8 cellular contexts compared by ENCODE assay signal in the genomic region with DNA sequence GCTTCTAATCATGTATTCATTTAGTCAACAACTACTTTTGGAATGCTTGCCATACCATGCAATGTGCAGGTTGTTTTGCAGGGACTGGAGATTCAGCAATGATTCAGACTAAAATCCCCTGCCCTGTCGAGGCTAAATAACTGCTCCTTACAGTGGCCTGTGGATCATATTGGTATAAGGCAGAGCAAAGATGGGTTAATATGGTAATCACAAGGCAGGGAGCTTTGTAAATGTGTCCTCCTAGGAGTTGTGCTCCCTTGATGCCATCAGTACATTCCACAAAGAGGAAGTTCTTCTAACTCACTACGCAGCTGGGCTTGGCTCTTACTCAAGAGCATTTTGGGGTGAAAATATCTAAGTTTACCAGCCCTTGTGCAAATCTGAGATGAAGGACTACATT. TPM values are rescaled to one million over a fixed set of nuclear protein-coding genes. Genes with fewer than 3 reads are reported as not detected.
DNase-seq lines count a peak whose midpoint lies in the region; ATAC-seq and TF ChIP-seq lines count a peak whose summit lies in the region.

No MANE protein-coding gene starts in this region.

- H3K9ac ChIP-seq in PC-3 (ENCODE audit: low read length) (peak overlapping the region; percentile 47), mucosa of stomach (ENCODE audit: low read length) (peak overlapping the region; percentile 75)

- POLR2A ChIA-PET in PC-3 (lab: Charles Lee; ENCODE audit: unreplicated experiment): interaction anchor here (1.0 to 1.2 kb wide), 2 partner anchors 24 to 51 kb away, joined by 4 to 13 read pairs; no protein-coding TSS in a partner anchor

- H4K20me1 ChIP-seq in PC-3 (ENCODE audit: low read length): no peaks in the 10 kb centered on the region

- H3F3A ChIP-seq in PC-3 (ENCODE audit: low read length, unreplicated experiment): no peaks in the 10 kb centered on the region

- no peaks in the 10 kb centered on the region for H3K9me2 ChIP-seq in PC-3 (replicated peaks; ENCODE audit: low read length)

- H3K27me3 ChIP-seq in PC-3 (ENCODE audit: low read length) (no peaks in the 10 kb centered on the region), mucosa of stomach (ENCODE audit: control insufficient read depth, insufficient read depth, low read length) (no peaks in the 10 kb centered on the region)

- H3K4me3 ChIP-seq in PC-3 (ENCODE audit: low read length) (peak overlapping the region; percentile 66), mucosa of stomach (ENCODE audit: low read length) (no peak overlapping the region)

- H3K79me2 ChIP-seq in PC-3 (ENCODE audit: low read length): peaks cover 18% of the 10 kb centered on the region

- peak overlapping the region; percentile 80 for H2AFZ ChIP-seq in PC-3 (ENCODE audit: low read length)

- no TSS peak for BruUV-seq in PC-3 (replicated peaks; lab: Mats Ljungman, UMichigan)

- intact Hi-C loops in PC-3 (cut with micrococcal nuclease): loop anchor here (5.0 kb wide), 1 partner anchor 86 kb away; no protein-coding TSS in a partner anchor

- H3K4me1 ChIP-seq in PC-3 (ENCODE audit: insufficient read depth, low read length) (peaks cover 30% of the 10 kb centered on the region), mucosa of stomach (ENCODE audit: control insufficient read depth, insufficient read depth, low read length) (peaks cover 20% of the 10 kb centered on the region)

- DNase-seq in Ammon's horn (ENCODE audit: low spot score) (peak; percentile 73), PC-3 (peak; percentile 26), dedifferentiated amniotic fluid mesenchymal stem cell (ENCODE audit: extremely low spot score) (peak; percentile 39)

- no peak for TF ChIP-seq CTCF in PC-3 (conservative IDR thresholded peaks at IDR 0.05; ENCODE audit: low read depth, low read length)

- no peak for TF ChIP-seq POLR2A in GM18505 (IDR thresholded peaks at IDR 0.05; ENCODE audit: borderline replicate concordance, extremely low read depth, insufficient read depth, insufficient read length)

- peak overlapping the region; percentile 86 for H3K4me2 ChIP-seq in PC-3 (ENCODE audit: low read length)

- ATAC-seq in GM19351 (IDR thresholded peaks at IDR 0.05; ENCODE audit: unreplicated experiment): peak; percentile 37
- peak; percentile 28 for ATAC-seq in PC-3
- ATAC-seq in GM19467 (IDR thresholded peaks at IDR 0.05; ENCODE audit: unreplicated experiment): no peak
- no peak for ATAC-seq in GM18505 (IDR thresholded peaks at IDR 0.05; ENCODE audit: unreplicated experiment)
- ATAC-seq in HG02970 (IDR thresholded peaks at IDR 0.05; ENCODE audit: low FRiP score, unreplicated experiment): no peak

- H3K9me3 ChIP-seq in PC-3 (ENCODE audit: low read length): no peaks in the 10 kb centered on the region
- no peaks in the 10 kb centered on the region for H3K9me3 ChIP-seq in mucosa of stomach (ENCODE audit: control insufficient read depth, low read length)

- CTCF ChIA-PET in PC-3 (lab: Charles Lee): no interaction called here

- 0 out of 2 replicates have a peak, but pooled peaks cover 5% of the 10 kb centered on the region for H3K36me3 ChIP-seq in PC-3 (ENCODE audit: low read depth, low read length)
- H3K36me3 ChIP-seq in mucosa of stomach (ENCODE audit: control insufficient read depth, insufficient read depth, low read length): no peaks in the 10 kb centered on the region

- H3K27ac ChIP-seq in PC-3 (ENCODE audit: low read length): peak overlapping the region; percentile 79

RNA-seq across cellular contexts. Expression of gene IFIT2, which starts 0.6 kb away (rescaled TPM):
- 6.9 and 8.6 TPM in 2 replicates for total RNA-seq in PC-3 (2014; rRNA removed)

RNA-seq across cellular contexts. Expression of gene IFIT3, which starts 26.6 kb away (rescaled TPM):
- 5.0 and 7.1 TPM in 2 replicates for total RNA-seq in PC-3 (2014; rRNA removed)

RNA-seq across cellular contexts. Expression of gene LIPA, which starts 49.7 kb away (rescaled TPM):
- 54.4 and 55.7 TPM in 2 replicates for total RNA-seq in PC-3 (2014; rRNA removed)

Comparison
In these comparisons a context has a peak if more than half of its experiments do, and no peak if none do; other contexts are left out.
1. ATAC-seq: peak in GM19351 (single experiment) and PC-3 (single experiment); none in GM19467 (single experiment), GM18505 (single experiment) and HG02970 (single experiment).
2. Peak in every context shown above with its lines, with median percentiles within 50 percentile points of each other: DNase-seq.